8 cellular contexts compared by ENCODE assay signal in genomic region chr10:73940634-73941221, GRCh38. TPM values are rescaled to one million over a fixed set of nuclear protein-coding genes. Genes with fewer than 3 reads are reported as not detected.
DNase-seq lines count a peak whose midpoint lies in the region; ATAC-seq and TF ChIP-seq lines count a peak whose summit lies in the region.

No MANE protein-coding gene starts in this region.

- no peak for TF ChIP-seq POLR2A in tibial nerve (IDR thresholded peaks at IDR 0.05)

- peak overlapping the region; percentile 81 for H2AFZ ChIP-seq in trophoblast cell (ENCODE audit: insufficient read depth, low read length, poor library complexity)

- H3K36me3 Mint-ChIP-seq in glutamatergic neuron (ENCODE audit: unreplicated experiment): no peaks in the 10 kb centered on the region

- H2AK5ac ChIP-seq in trophoblast cell (ENCODE audit: low read length): no peak overlapping the region

- WGBS in trophoblast cell (ENCODE audit: extremely low coverage, insufficient coverage, insufficient read length): no CpG with 5 or more reads among the region's 28 CpGs
- 3 to 5% methylated on average over 28 of the region's 28 CpGs for WGBS in tibial nerve, 2 donors

- H3K27ac ChIP-seq in HL-60 (replicated peaks) (peak overlapping the region; percentile 49), trophoblast cell (ENCODE audit: low read depth, low read length) (no peak overlapping the region), tibial nerve (peak overlapping the region; percentile 26 to 78 (median 62))

- peaks cover 3% of the 10 kb centered on the region for H3K9me3 Mint-ChIP-seq in glutamatergic neuron (ENCODE audit: unreplicated experiment)

- peaks cover 6% of the 10 kb centered on the region for H3K9me3 ChIP-seq in trophoblast cell (ENCODE audit: insufficient read depth, low read depth, low read length)
- peaks cover 0 to 4% (median 0%) of the 10 kb centered on the region in 4 donors for H3K9me3 ChIP-seq in tibial nerve

- peaks cover 6% of the 10 kb centered on the region for H3K79me1 ChIP-seq in trophoblast cell (ENCODE audit: low read length)

- no peak overlapping the region for H3K9ac ChIP-seq in trophoblast cell (ENCODE audit: low read length)

- peak overlapping the region; percentile 35 for H3K4me2 ChIP-seq in trophoblast cell (ENCODE audit: low read length)

- H3K27me3 ChIP-seq in HL-60 (ENCODE audit: insufficient read depth, poor library complexity, severe bottlenecking): no peaks in the 10 kb centered on the region
- no peaks in the 10 kb centered on the region for H3K27me3 ChIP-seq in trophoblast cell (ENCODE audit: insufficient read depth, low read length)
- H3K27me3 ChIP-seq in tibial nerve: no peaks in the 10 kb centered on the region

- no peak overlapping the region for H3K4ac ChIP-seq in trophoblast cell (ENCODE audit: low read depth, low read length)

- H3K4me3 Mint-ChIP-seq in glutamatergic neuron (ENCODE audit: unreplicated experiment): peak overlapping the region; percentile 32

- H3K4me3 ChIP-seq in HL-60 (replicated peaks; ENCODE audit: insufficient read depth, low read length): no peak overlapping the region
- H3K4me3 ChIP-seq in trophoblast cell (ENCODE audit: low read depth, low read length): no peak overlapping the region
- peak overlapping the region in 2 of 4 donors; percentile 9 to 28 for H3K4me3 ChIP-seq in tibial nerve

- H4K8ac ChIP-seq in trophoblast cell (ENCODE audit: low read depth, low read length): peak overlapping the region; percentile 87

- peak overlapping the region; percentile 59 for H4K12ac ChIP-seq in trophoblast cell (ENCODE audit: low read depth, low read length)

- H3K27ac Mint-ChIP-seq in glutamatergic neuron (ENCODE audit: unreplicated experiment): no peak overlapping the region

- H3K27me3 Mint-ChIP-seq in glutamatergic neuron (ENCODE audit: unreplicated experiment): peaks cover 3% of the 10 kb centered on the region

- H3K4me1 ChIP-seq in trophoblast cell (ENCODE audit: control insufficient read depth in 1 of 2, insufficient read depth in 2 of 2, low read length in 2 of 2) (peaks cover 0 to 3% of the 10 kb centered on the region in 2 experiments), tibial nerve (peaks cover 0 to 24% (median 9%) of the 10 kb centered on the region in 4 donors)

- no peaks in the 10 kb centered on the region for H3K79me2 ChIP-seq in trophoblast cell (ENCODE audit: control insufficient read depth, insufficient read depth, low read length, poor library complexity)

- peak; percentile 60 for DNase-seq in A172 (ENCODE audit: low spot score)
- peak in 1 of 2 experiments; percentile 77 for DNase-seq in HL-60 (ENCODE audit: low read depth in 1 of 2, low spot score in 1 of 2)
- peak; percentile 82 for DNase-seq in activated naive CD4-positive, alpha-beta T cell treated with anti-CD3 and anti-CD28 coated beads, Interleukin-2, amount 50 U/mL, for 16 hours
- peak; percentile 89 for DNase-seq in glutamatergic neuron
- DNase-seq in trophoblast cell: peak; percentile 70 to 87
- peak; percentile 83 to 95 for DNase-seq in tibial nerve (ENCODE audit: low spot score in 2 of 2)

- H3K23ac ChIP-seq in trophoblast cell (ENCODE audit: low read length): no peak overlapping the region

- H4K91ac ChIP-seq in trophoblast cell (ENCODE audit: low read depth, low read length): peak overlapping the region; percentile 76

- TF ChIP-seq CTCF in HL-60 (IDR thresholded peaks at IDR 0.05; ENCODE audit: insufficient read depth, low read length): peak; percentile 69
- peak; percentile 80 for TF ChIP-seq CTCF in glutamatergic neuron (IDR thresholded peaks at IDR 0.05; ENCODE audit: partially characterized antibody, unreplicated experiment)
- peak; percentile 90 to 98 (median 94) for TF ChIP-seq CTCF in tibial nerve (IDR thresholded peaks at IDR 0.05)

- no peaks in the 10 kb centered on the region for H3K36me3 ChIP-seq in trophoblast cell (ENCODE audit: control insufficient read depth in 1 of 2, insufficient read depth in 2 of 2, low read length in 2 of 2)
- H3K36me3 ChIP-seq in tibial nerve: no peaks in the 10 kb centered on the region

- no peak overlapping the region for H2BK5ac ChIP-seq in trophoblast cell (ENCODE audit: low read depth, low read length, poor library complexity)

- no peak overlapping the region for H3K18ac ChIP-seq in trophoblast cell (ENCODE audit: low read length)

- H2BK120ac ChIP-seq in trophoblast cell (ENCODE audit: insufficient read depth, low read length, poor library complexity): peak overlapping the region; percentile 76

- no peaks in the 10 kb centered on the region for H3K4me1 Mint-ChIP-seq in glutamatergic neuron (ENCODE audit: low read depth, unreplicated experiment)

- no peak overlapping the region for H3K14ac ChIP-seq in trophoblast cell (ENCODE audit: low read length)

- H2BK12ac ChIP-seq in trophoblast cell (ENCODE audit: low read length): peak overlapping the region; percentile 37

- peak in 1 of 2 donors; percentile 52 for TF ChIP-seq EP300 in tibial nerve (IDR thresholded peaks at IDR 0.05)

- ATAC-seq in GM18498 (IDR thresholded peaks at IDR 0.05; ENCODE audit: unreplicated experiment) (peak; percentile 85), SK-N-SH treated with all-trans-retinoic acid at 6 μM for 48 hours (peak; percentile 99)

TF ChIP-seq in SK-N-SH treated with all-trans-retinoic acid at 6 μM for 48 hours, 23 proteins besides CTCF, POLR2A, EP300 and RAD21 (continues in another document):
- no peak for TF ChIP-seq ZNF565 (CRISPR knock-in tag; conservative IDR thresholded peaks at IDR 0.05; ENCODE audit: low read depth)
- no peak for TF ChIP-seq ZC3H10 (CRISPR knock-in tag; IDR thresholded peaks at IDR 0.05)
- TF ChIP-seq PATZ1 (CRISPR knock-in tag; IDR thresholded peaks at IDR 0.05; ENCODE audit: borderline replicate concordance): no peak
- TF ChIP-seq CSRNP3 (CRISPR knock-in tag; IDR thresholded peaks at IDR 0.05): no peak
- no peak for TF ChIP-seq PPARA (CRISPR knock-in tag; IDR thresholded peaks at IDR 0.05; ENCODE audit: borderline replicate concordance)
- no peak for TF ChIP-seq ARNTL (CRISPR knock-in tag; IDR thresholded peaks at IDR 0.05; ENCODE audit: borderline replicate concordance, low read depth)
- TF ChIP-seq OSR1 (CRISPR knock-in tag; IDR thresholded peaks at IDR 0.05): no peak
- TF ChIP-seq CREB5 (CRISPR knock-in tag; IDR thresholded peaks at IDR 0.05; ENCODE audit: low read depth): no peak
- TF ChIP-seq BACH2 (CRISPR knock-in tag; IDR thresholded peaks at IDR 0.05; ENCODE audit: borderline replicate concordance): no peak
- TF ChIP-seq TCF4 (CRISPR knock-in tag; IDR thresholded peaks at IDR 0.05; ENCODE audit: borderline replicate concordance): no peak

RNA-seq across cellular contexts. Expression of gene PLAU, which starts 29.8 kb away (rescaled TPM):
- 6.7 and 8.9 TPM in 2 replicates for total RNA-seq in A172 (2014; rRNA removed; shearing (Covaris generic))
- total RNA-seq in glutamatergic neuron (ENCODE audit: unreplicated experiment) (0.59 TPM), tibial nerve (1 to 10 TPM; 2.5 to 7.8 (median 3.5) TPM)
- polyA plus RNA-seq in trophoblast cell (2013): 5.6 and 6.2 TPM in 2 replicates

RNA-seq across cellular contexts. Expression of gene VCL, which starts 57.2 kb away (rescaled TPM):
- total RNA-seq in A172 (2014; rRNA removed; shearing (Covaris generic)): 142 and 146 TPM in 2 replicates
- total RNA-seq in glutamatergic neuron (ENCODE audit: unreplicated experiment) (42.1 TPM), tibial nerve (100 to 1,000 TPM in 2 of 4 donors, 10 to 100 TPM in 2; 99.2 to 120 (median 106) TPM)
- polyA plus RNA-seq in trophoblast cell (2013): 100 and 103 TPM in 2 replicates
